ENCODE assay signal across 2 cellular contexts in the genomic region with DNA sequence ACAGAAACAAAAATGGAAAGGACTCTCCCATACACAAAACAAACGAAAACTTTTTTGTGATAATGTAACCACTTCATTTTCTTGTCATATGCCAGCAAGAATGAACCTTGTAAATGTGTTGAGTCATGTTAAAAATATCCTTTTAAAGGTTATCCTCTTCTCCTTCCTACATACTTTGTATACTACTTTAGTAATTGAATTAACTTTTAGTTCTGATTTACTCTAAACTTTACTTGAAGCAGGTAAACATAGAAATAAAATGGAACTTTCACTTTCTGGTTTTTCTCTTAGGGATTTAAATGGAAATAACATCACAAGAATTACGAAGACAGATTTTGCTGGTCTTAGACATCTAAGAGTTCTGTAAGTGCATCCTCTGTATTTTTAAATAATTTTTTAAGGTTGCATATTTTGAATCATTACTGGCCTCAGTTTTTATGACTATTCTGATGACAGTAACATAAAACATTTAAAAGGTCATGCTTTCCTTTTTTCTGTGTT.
TF ChIP-seq lines count a peak whose summit lies in the region.

No MANE protein-coding gene starts in this region.

TF ChIP-seq in A549, 52 proteins besides CTCF, POLR2A, EP300 and RAD21 (continued from another document):
- no peak for TF ChIP-seq NFE2L2 (conservative IDR thresholded peaks at IDR 0.05; ENCODE audit: low read length)

TF ChIP-seq in endothelial cell of umbilical vein, 7 proteins besides CTCF, POLR2A, EP300 and RAD21 (continued from another document):
- TF ChIP-seq FOS (IDR thresholded peaks at IDR 0.05; ENCODE audit: borderline replicate concordance, insufficient read depth, low read length) (no peak), JUN (IDR thresholded peaks at IDR 0.05; ENCODE audit: borderline replicate concordance, insufficient read depth, insufficient read length, low read depth) (no peak), GATA2 (IDR thresholded peaks at IDR 0.05; ENCODE audit: insufficient read depth, insufficient read length, low read depth, low read length) (no peak), MYC (IDR thresholded peaks at IDR 0.05; ENCODE audit: low read depth, low read length) (no peak)
- TF ChIP-seq, protein P1, sequence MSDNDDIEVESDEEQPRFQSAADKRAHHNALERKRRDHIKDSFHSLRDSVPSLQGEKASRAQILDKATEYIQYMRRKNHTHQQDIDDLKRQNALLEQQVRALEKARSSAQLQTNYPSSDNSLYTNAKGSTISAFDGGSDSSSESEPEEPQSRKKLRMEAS (IDR thresholded peaks at IDR 0.05; ENCODE audit: insufficient read depth, insufficient read length) = no peak
